19 cellular contexts compared by ENCODE assay signal in the genomic region with DNA sequence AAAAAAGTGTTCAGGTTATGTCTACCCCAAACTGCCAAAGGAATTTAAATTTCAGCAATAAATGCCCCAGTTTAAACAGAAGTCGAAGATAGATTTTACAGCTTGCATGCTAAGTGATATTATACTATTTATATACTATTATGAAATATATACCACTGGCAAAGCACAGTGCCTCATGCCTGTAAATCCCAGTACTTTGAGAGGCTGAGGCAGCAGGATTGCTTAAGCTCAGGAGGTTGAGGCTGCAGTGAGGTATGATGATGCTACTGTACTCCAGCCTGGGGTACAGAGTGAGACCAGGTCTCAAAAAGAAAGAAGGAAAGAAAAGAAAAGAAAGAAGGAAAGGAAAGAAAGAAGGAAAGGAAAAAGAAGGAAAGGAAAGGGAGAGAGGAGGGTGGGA.
DNase-seq lines count a peak whose midpoint lies in the region; ATAC-seq and TF ChIP-seq lines count a peak whose summit lies in the region.
"Had no signal": no experiment of that assay in that cellular context is flagged by ENCODE, and none has a peak within 500 bp of the region (broad histone marks: within the 10 kb centered on the region; RNA-seq: fewer than 3 reads in every experiment).

No MANE protein-coding gene starts in this region.

- no peaks in the 10 kb centered on the region for H3K27me3 Mint-ChIP-seq in neural crest cell (ENCODE audit: low read depth)
- H3K27me3 Mint-ChIP-seq: B cell; CD4-positive, alpha-beta T cell had no signal

- no peak overlapping the region for H3K4me3 ChIP-seq in AG10803 (ENCODE audit: low read length)
- H3K4me3 ChIP-seq in adipocyte (ENCODE audit: low read length): no peak overlapping the region
- H3K4me3 ChIP-seq in A673 (ENCODE audit: low read depth, low read length, poor library complexity, severe bottlenecking): no peak overlapping the region
- H3K4me3 ChIP-seq: GM23338 had no signal

- CTCF ChIA-PET in A673 (lab: Charles Lee): no interaction called here

- H3K27me3 ChIP-seq in adipocyte (replicated peaks; ENCODE audit: control insufficient read depth, insufficient read depth, low read length): no peaks in the 10 kb centered on the region
- H3K27me3 ChIP-seq in A673 (replicated peaks; ENCODE audit: insufficient read depth, low read depth, low read length, poor library complexity): peaks cover 6% of the 10 kb centered on the region

- no peak overlapping the region for H3K9ac ChIP-seq in adipocyte (ENCODE audit: low read length)

- no TSS peak for BruUV-seq in A673 (replicated peaks; lab: Mats Ljungman, UMichigan)

- no peak overlapping the region for H3K4me3 Mint-ChIP-seq in neural crest cell
- H3K4me3 Mint-ChIP-seq: B cell; CD4-positive, alpha-beta T cell; GM23338 had no signal

- no peak for ATAC-seq in GM19395 (IDR thresholded peaks at IDR 0.05; ENCODE audit: unreplicated experiment)
- no peak for ATAC-seq in HG02571 (IDR thresholded peaks at IDR 0.05; ENCODE audit: unreplicated experiment)
- ATAC-seq: HepG2 had no signal

- H3K27ac ChIP-seq in A673 (ENCODE audit: low read depth, low read length, poor library complexity, severe bottlenecking): no peak overlapping the region

- H3K9me3 Mint-ChIP-seq in neural crest cell: no peaks in the 10 kb centered on the region
- H3K9me3 Mint-ChIP-seq: CD4-positive, alpha-beta T cell; GM23338 had no signal

- POLR2A ChIA-PET in A673 (lab: Charles Lee; ENCODE audit: low non-redundant PET): no interaction called here

- no peaks in the 10 kb centered on the region for H3K36me3 Mint-ChIP-seq in neural crest cell (ENCODE audit: low read depth)

- no peaks in the 10 kb centered on the region for H3K4me1 Mint-ChIP-seq in neural crest cell
- H3K4me1 Mint-ChIP-seq: B cell, GM23338 had no signal

- H3K36me3 ChIP-seq in adipocyte (ENCODE audit: control insufficient read depth, insufficient read depth, low read length, severe bottlenecking) (no peaks in the 10 kb centered on the region), A673 (ENCODE audit: insufficient read depth, low read length, poor library complexity, severe bottlenecking) (no peaks in the 10 kb centered on the region)

- no peaks in the 10 kb centered on the region for H3K9me3 ChIP-seq in adipocyte (ENCODE audit: control insufficient read depth, low read length)
- no peaks in the 10 kb centered on the region for H3K9me3 ChIP-seq in A673 (ENCODE audit: low read depth, low read length, poor library complexity, severe bottlenecking)

- peak overlapping the region; percentile 57 for H3K27ac Mint-ChIP-seq in neural crest cell (ENCODE audit: unreplicated experiment)
- H3K27ac Mint-ChIP-seq: B cell; CD4-positive, alpha-beta T cell; GM23338 had no signal

- DNase-seq in AG10803 (ENCODE audit: low read depth): peak; percentile 40
- DNase-seq in adipocyte (ENCODE audit: low read depth): peak; percentile 34
- peak; percentile 35 for DNase-seq in fibroblast of peridontal ligament (ENCODE audit: extremely low read depth)
- no peak for DNase-seq in neural crest cell (ENCODE audit: low read depth, low spot score)
- DNase-seq in EL: no peak
- DNase-seq in A673 (ENCODE audit: low spot score): no peak
- DNase-seq: 8988T; ACHN; C1 segment of cervical spinal cord; CD4-positive, alpha-beta T cell; DMS153; DMS79 treated with DMSO at 0.1 percent for 48 hours; GDM1; H7 had no signal

- intact Hi-C loops in A673 (cut with micrococcal nuclease; ENCODE audit: unreplicated experiment): no loop called here

- TF ChIP-seq CTCF in AG10803 (conservative IDR thresholded peaks at IDR 0.05; ENCODE audit: low read length) (no peak), neural crest cell (conservative IDR thresholded peaks at IDR 0.05) (no peak), A673 (conservative IDR thresholded peaks at IDR 0.05; ENCODE audit: low read depth, low read length) (no peak)

- H3K4me1 ChIP-seq in adipocyte (ENCODE audit: control insufficient read depth, insufficient read depth, low read length): peaks cover 23% of the 10 kb centered on the region
- no peaks in the 10 kb centered on the region for H3K4me1 ChIP-seq in A673 (ENCODE audit: insufficient read depth, low read length, poor library complexity, severe bottlenecking)

Comparison
In these comparisons a context has a peak if more than half of its experiments do, and no peak if none do; other contexts are left out.
1. DNase-seq: peak in AG10803 (single experiment), adipocyte (single experiment) and fibroblast of peridontal ligament (single experiment); none in neural crest cell (single experiment), EL (single experiment) and A673 (single experiment).